ENCODE assay signal across 9 cellular contexts in genomic region chr15:85412956-85413854, GRCh38. TPM values are rescaled to one million over a fixed set of nuclear protein-coding genes. Genes with fewer than 3 reads are reported as not detected.
DNase-seq lines count a peak whose midpoint lies in the region; ATAC-seq and TF ChIP-seq lines count a peak whose summit lies in the region.
"Had no signal": no experiment of that assay in that cellular context is flagged by ENCODE, and none has a peak within 500 bp of the region (broad histone marks: within the 10 kb centered on the region; RNA-seq: fewer than 3 reads in every experiment).

No MANE protein-coding gene starts in this region.

- ATAC-seq in GM19035 (IDR thresholded peaks at IDR 0.05; ENCODE audit: unreplicated experiment): peak; percentile 94
- peak; percentile 97 for ATAC-seq in HG03159 (IDR thresholded peaks at IDR 0.05; ENCODE audit: unreplicated experiment)

- H3K9me3 ChIP-seq in Peyer's patch: no peaks in the 10 kb centered on the region
- H3K9me3 ChIP-seq in sigmoid colon: no peaks in the 10 kb centered on the region
- H3K9me3 ChIP-seq: HAP-1 had no signal

- intact Hi-C loops in activated T-helper 1 cell treated with anti-CD3 and anti-CD28 coated beads, Interleukin-12 subunit alpha, Interleukin-12 subunit beta, Interleukin-2, Interleukin-4 antibody, amounts not matched to agents 30 ng/mL and 10 ng/mL and 1 ng/mL, durations not matched to agents 14 hours and 24 hours and 36 hours (cut with micrococcal nuclease): loop anchor here (1.0 to 5.0 kb wide), 12 partner anchors 17 to 294 kb away; partner anchors contain the start of gene AKAP13
- intact Hi-C loops in sigmoid colon (cut with DNase I): no loop called here

- TF ChIP-seq EP300 in sigmoid colon (IDR thresholded peaks at IDR 0.05): no peak

- no peaks in the 10 kb centered on the region for H3K27me3 ChIP-seq in Peyer's patch
- no peaks in the 10 kb centered on the region for H3K27me3 ChIP-seq in sigmoid colon

- no peaks in the 10 kb centered on the region for H3K27me3 Mint-ChIP-seq in activated T-helper 1 cell treated with anti-CD3 and anti-CD28 coated beads, Interleukin-12 subunit alpha, Interleukin-12 subunit beta, Interleukin-2, Interleukin-4 antibody, amounts not matched to agents 30 ng/mL and 10 ng/mL and 1 ng/mL, durations not matched to agents 14 hours and 24 hours and 36 hours (ENCODE audit: insufficient read depth)

- TF ChIP-seq CTCF in AG10803 (conservative IDR thresholded peaks at IDR 0.05; ENCODE audit: low read length) (no peak; the same call in 1 of the 2 replicates), Peyer's patch (IDR thresholded peaks at IDR 0.05) (peak in 2 of 6 experiments; percentile 20 to 35), sigmoid colon (IDR thresholded peaks at IDR 0.05) (no peak)

- 55 to 61% methylated on average over 14 of the region's 14 CpGs for WGBS in sigmoid colon, 2 donors

- peak overlapping the region; percentile 64 for H3K4me3 Mint-ChIP-seq in activated T-helper 1 cell treated with anti-CD3 and anti-CD28 coated beads, Interleukin-12 subunit alpha, Interleukin-12 subunit beta, Interleukin-2, Interleukin-4 antibody, amounts not matched to agents 30 ng/mL and 10 ng/mL and 1 ng/mL, durations not matched to agents 14 hours and 24 hours and 36 hours

- peaks cover 24% of the 10 kb centered on the region for H3K36me3 Mint-ChIP-seq in activated T-helper 1 cell treated with anti-CD3 and anti-CD28 coated beads, Interleukin-12 subunit alpha, Interleukin-12 subunit beta, Interleukin-2, Interleukin-4 antibody, amounts not matched to agents 30 ng/mL and 10 ng/mL and 1 ng/mL, durations not matched to agents 14 hours and 24 hours and 36 hours (ENCODE audit: low read depth)

- H3K27ac ChIP-seq in Peyer's patch (peak overlapping the region in 3 of 4 donors; percentile 41 to 65 (median 48)), sigmoid colon (peak overlapping the region; percentile 26 to 65 (median 58))

- H3K36me3 ChIP-seq in Peyer's patch: no peaks in the 10 kb centered on the region
- no peaks in the 10 kb centered on the region for H3K36me3 ChIP-seq in sigmoid colon
- H3K36me3 ChIP-seq: HAP-1 had no signal

- peak overlapping the region; percentile 25 for H3K4me3 ChIP-seq in AG10803 (ENCODE audit: low read length)
- H3K4me3 ChIP-seq in Peyer's patch: no peak overlapping the region
- no peak overlapping the region for H3K4me3 ChIP-seq in sigmoid colon
- H3K4me3 ChIP-seq: HAP-1 had no signal

- H3K9me3 Mint-ChIP-seq in activated T-helper 1 cell treated with anti-CD3 and anti-CD28 coated beads, Interleukin-12 subunit alpha, Interleukin-12 subunit beta, Interleukin-2, Interleukin-4 antibody, amounts not matched to agents 30 ng/mL and 10 ng/mL and 1 ng/mL, durations not matched to agents 14 hours and 24 hours and 36 hours: no peaks in the 10 kb centered on the region

- DNase-seq in AG10803 (ENCODE audit: low read depth): peak; percentile 74
- peak in 2 of 3 donors; percentile 84 to 92 for DNase-seq in Peyer's patch
- DNase-seq in activated T-helper 1 cell treated with anti-CD3 and anti-CD28 coated beads, Interleukin-12 subunit alpha, Interleukin-12 subunit beta, Interleukin-2, Interleukin-4 antibody, amounts not matched to agents 30 ng/mL and 10 ng/mL and 1 ng/mL, durations not matched to agents 14 hours and 24 hours and 36 hours (ENCODE audit: low spot score): peak; percentile 66
- DNase-seq in glomerular visceral epithelial cell (ENCODE audit: extremely low spot score): peak; percentile 85
- peak; percentile 85 for DNase-seq in sigmoid colon
- DNase-seq in DMS114 treated with DMSO at 0.1 percent for 48 hours (lab: John Stamatoyannopoulos, UW; ENCODE audit: unreplicated experiment): no peak

- TF ChIP-seq POLR2A in Peyer's patch (IDR thresholded peaks at IDR 0.05) (no peak), sigmoid colon (IDR thresholded peaks at IDR 0.05) (no peak)

- peak overlapping the region; percentile 85 for H3K27ac Mint-ChIP-seq in activated T-helper 1 cell treated with anti-CD3 and anti-CD28 coated beads, Interleukin-12 subunit alpha, Interleukin-12 subunit beta, Interleukin-2, Interleukin-4 antibody, amounts not matched to agents 30 ng/mL and 10 ng/mL and 1 ng/mL, durations not matched to agents 14 hours and 24 hours and 36 hours

- H3K4me1 ChIP-seq in Peyer's patch: peaks cover 0 to 19% (median 6%) of the 10 kb centered on the region in 4 donors
- peaks cover 0 to 48% (median 23%) of the 10 kb centered on the region in 4 donors for H3K4me1 ChIP-seq in sigmoid colon

- H3K4me1 Mint-ChIP-seq in activated T-helper 1 cell treated with anti-CD3 and anti-CD28 coated beads, Interleukin-12 subunit alpha, Interleukin-12 subunit beta, Interleukin-2, Interleukin-4 antibody, amounts not matched to agents 30 ng/mL and 10 ng/mL and 1 ng/mL, durations not matched to agents 14 hours and 24 hours and 36 hours (ENCODE audit: low read depth): peaks cover 64% of the 10 kb centered on the region

RNA-seq across cellular contexts. Expression of gene AKAP13, which starts 32.8 kb away (rescaled TPM):
- total RNA-seq in Peyer's patch (100 to 1,000 TPM; 166 to 742 (median 242) TPM), sigmoid colon (100 to 1,000 TPM in 3 of 4 donors, 10 to 100 TPM in 1; 98.5 to 142 (median 126) TPM)
- total RNA-seq in activated T-helper 1 cell treated with anti-CD3 and anti-CD28 coated beads, Interleukin-12 subunit alpha, Interleukin-12 subunit beta, Interleukin-2, Interleukin-4 antibody, amounts not matched to agents 30 ng/mL and 10 ng/mL and 1 ng/mL, durations not matched to agents 14 hours and 24 hours and 36 hours: 78.9 and 81.9 TPM in 2 replicates
- 10 to 100 TPM; 21.6 to 73.7 (median 43.0) TPM for polyA plus RNA-seq in sigmoid colon
